In genomic region chr16:85718682-85719081, GRCh38 we compare ENCODE assay signal across 10 cellular contexts. TPM values are rescaled to one million over a fixed set of nuclear protein-coding genes. Genes with fewer than 3 reads are reported as not detected.
DNase-seq lines count a peak whose midpoint lies in the region; ATAC-seq, FAIRE-seq and TF ChIP-seq lines count a peak whose summit lies in the region.
"Had no signal": no experiment of that assay in that cellular context is flagged by ENCODE, and none has a peak within 500 bp of the region (broad histone marks: within the 10 kb centered on the region; RNA-seq: fewer than 3 reads in every experiment).

No MANE protein-coding gene starts in this region.

- WGBS in hepatocyte (ENCODE audit: low lambda C conversion rate, missing lambda C conversion rate): 40% methylated on average over 11 of the region's 11 CpGs

- FAIRE-seq in GM12891 (lab: Jason Lieb, UNC): no peak

- peaks cover 78% of the 10 kb centered on the region for H3K36me3 ChIP-seq in RWPE2 (ENCODE audit: low read depth)
- no peaks in the 10 kb centered on the region for H3K36me3 ChIP-seq in hepatocyte (replicated peaks; ENCODE audit: insufficient read depth, low read depth)
- H3K36me3 ChIP-seq: thoracic aorta had no signal

- H4K20me1 ChIP-seq in hepatocyte (ENCODE audit: insufficient read depth, poor library complexity, severe bottlenecking): no peaks in the 10 kb centered on the region

- DNase-seq in AG08395 (ENCODE audit: low spot score): peak; percentile 19
- no peak for DNase-seq in GM10266 (ENCODE audit: extremely low spot score)
- DNase-seq in RWPE2 (ENCODE audit: low spot score): no peak
- peak; percentile 39 for DNase-seq in hepatocyte (ENCODE audit: low spot score)
- no peak for DNase-seq in NCI-H187 treated with DMSO at 0.1 percent for 48 hours (lab: John Stamatoyannopoulos, UW)
- DNase-seq in activated gamma-delta T cell treated with Interleukin-2 at 50 U/mL for 16 hours: no peak
- no peak for DNase-seq in GM12891 (ENCODE audit: insufficient read length, low spot score)
- DNase-seq in NK-92 (lab: John Stamatoyannopoulos, UW; ENCODE audit: unreplicated experiment): no peak
- DNase-seq: NCI-H1092 had no signal

- no peaks in the 10 kb centered on the region for H3K79me2 ChIP-seq in hepatocyte

- H3K9me3 ChIP-seq in RWPE2 (ENCODE audit: severe bottlenecking) (no peaks in the 10 kb centered on the region), hepatocyte (ENCODE audit: low read depth) (no peaks in the 10 kb centered on the region)
- H3K9me3 ChIP-seq: thoracic aorta had no signal

- no peak overlapping the region for H3K4me3 ChIP-seq in RWPE2 (ENCODE audit: severe bottlenecking)
- H3K4me3 ChIP-seq in hepatocyte: no peak overlapping the region
- H3K4me3 ChIP-seq: thoracic aorta had no signal

- H3K4me1 ChIP-seq in RWPE2 (ENCODE audit: insufficient read depth, poor library complexity, severe bottlenecking): peaks cover 41% of the 10 kb centered on the region
- peaks cover 12% of the 10 kb centered on the region for H3K4me1 ChIP-seq in hepatocyte (ENCODE audit: insufficient read depth)

- peak; percentile 62 for TF ChIP-seq CTCF in GM10266 (IDR thresholded peaks at IDR 0.05; ENCODE audit: control insufficient read depth, insufficient read depth, low read depth, missing control alignments)
- TF ChIP-seq CTCF in RWPE2 (IDR thresholded peaks at IDR 0.05; ENCODE audit: poor library complexity, severe bottlenecking): no peak
- peak; percentile 53 for TF ChIP-seq CTCF in hepatocyte (IDR thresholded peaks at IDR 0.05; ENCODE audit: poor library complexity)

- H2AFZ ChIP-seq in hepatocyte: no peak overlapping the region

- TF ChIP-seq POLR2A in GM12891 (IDR thresholded peaks at IDR 0.05; ENCODE audit: low read depth, low read length): no peak

- H3K27ac ChIP-seq in RWPE2 (ENCODE audit: poor library complexity, severe bottlenecking) (peak overlapping the region; percentile 71), hepatocyte (no peak overlapping the region)
- H3K27ac ChIP-seq: thoracic aorta had no signal

- no peak overlapping the region for H3K4me2 ChIP-seq in hepatocyte

- H3K27me3 ChIP-seq in RWPE2 (ENCODE audit: insufficient read depth, poor library complexity, severe bottlenecking) (no peaks in the 10 kb centered on the region), hepatocyte (peaks cover 4% of the 10 kb centered on the region)

- H3K9me2 ChIP-seq in hepatocyte (replicated peaks; ENCODE audit: insufficient read depth): no peaks in the 10 kb centered on the region

- no peak for ATAC-seq in RWPE2 (ENCODE audit: low read depth)

TF ChIP-seq in GM12891, 5 proteins besides CTCF, POLR2A, EP300 and RAD21:
- TF ChIP-seq POLR2AphosphoS5 (IDR thresholded peaks at IDR 0.05; ENCODE audit: low read depth, low read length) (no peak), TAF1 (IDR thresholded peaks at IDR 0.05; ENCODE audit: low read depth, low read length) (no peak), PAX5 (IDR thresholded peaks at IDR 0.05; ENCODE audit: insufficient read depth, low read length, severe bottlenecking) (no peak), POU2F2 (IDR thresholded peaks at IDR 0.05; ENCODE audit: low read depth, low read length) (no peak), SPI1 (IDR thresholded peaks at IDR 0.05; ENCODE audit: low read depth, low read length) (no peak)

RNA-seq across cellular contexts. Expression of gene GINS2, which starts 29.9 kb away (rescaled TPM):
- 6.1 and 6.3 TPM in 2 replicates for total RNA-seq in hepatocyte
- 7.5 and 8.0 TPM in 2 replicates for polyA plus RNA-seq in hepatocyte
- polyA plus RNA-seq in GM12891 (2012; ENCODE audit: low read depth, missing spikeins): 21.0 TPM

RNA-seq across cellular contexts. Expression of gene C16orf74, which starts 32.2 kb away (rescaled TPM):
- total RNA-seq in hepatocyte: 1.4 and 5.3 TPM in 2 replicates
- polyA plus RNA-seq in hepatocyte: 7.8 and 11.5 TPM in 2 replicates
- 7.5 TPM for polyA plus RNA-seq in GM12891 (2012; ENCODE audit: low read depth, missing spikeins)

Comparison
In these comparisons a context has a peak if more than half of its experiments do, and no peak if none do; other contexts are left out.
1. DNase-seq: peak in AG08395 (single experiment) and hepatocyte (single experiment); none in GM10266 (single experiment), RWPE2 (single experiment), NCI-H187 treated with DMSO at 0.1 percent for 48 hours (single experiment), activated gamma-delta T cell treated with Interleukin-2 at 50 U/mL for 16 hours (single experiment), GM12891 (single experiment) and NK-92 (single experiment).